Comparison of ENCODE assay signal across 1 cellular context in the genomic region with DNA sequence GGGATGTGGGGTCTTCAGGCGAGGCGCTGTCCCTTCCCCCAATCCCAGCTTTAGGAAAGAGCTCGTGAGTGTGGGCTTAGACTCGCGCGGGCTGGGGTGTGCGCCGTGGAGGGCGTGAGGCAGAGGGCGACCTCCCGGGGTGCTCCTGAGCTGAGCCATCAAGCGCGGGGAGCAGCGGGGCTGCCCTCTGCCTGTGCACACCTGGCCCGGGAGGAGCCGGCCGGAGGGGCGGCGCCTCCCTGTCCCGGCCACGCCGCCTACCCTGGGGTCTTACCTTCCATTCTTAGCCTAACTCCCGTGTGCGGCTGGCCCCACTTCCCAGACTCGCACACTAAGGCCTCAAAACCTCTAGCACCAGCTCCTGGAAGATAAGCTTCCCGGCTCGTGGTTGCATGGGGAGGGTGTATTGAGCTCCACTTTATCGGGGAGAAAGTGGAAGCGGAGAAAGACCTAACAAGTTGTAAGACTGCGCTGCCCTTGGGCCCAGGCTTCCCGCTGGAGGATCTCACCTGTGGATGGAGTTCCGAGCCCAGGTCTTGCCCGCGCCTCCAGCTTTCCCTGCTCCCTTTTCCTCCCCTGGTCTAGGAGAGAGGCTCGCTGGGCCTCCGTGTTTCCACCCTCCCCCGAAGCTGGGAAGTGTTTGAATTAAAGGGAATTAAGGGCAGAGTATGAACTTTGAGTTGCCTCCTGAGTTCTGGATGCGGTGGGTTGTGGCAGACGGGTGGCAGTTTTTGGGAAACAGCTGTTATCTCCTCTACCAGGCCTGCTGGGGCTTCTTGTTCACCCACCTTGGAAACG.
TF ChIP-seq lines count a peak whose summit lies in the region.

No MANE protein-coding gene starts in this region.

TF ChIP-seq in SK-N-SH treated with all-trans-retinoic acid at 6 μM for 48 hours, 23 proteins besides CTCF, POLR2A, EP300 and RAD21 (continued from another document):
- no peak for TF ChIP-seq CREB5 (CRISPR knock-in tag; IDR thresholded peaks at IDR 0.05; ENCODE audit: low read depth)
- TF ChIP-seq RARB (CRISPR knock-in tag; IDR thresholded peaks at IDR 0.05), result no peak
- TF ChIP-seq ZC3H10 (CRISPR knock-in tag; IDR thresholded peaks at IDR 0.05), result no peak
- no peak for TF ChIP-seq POU6F1 (CRISPR knock-in tag; IDR thresholded peaks at IDR 0.05; ENCODE audit: borderline replicate concordance, low read depth)
- no peak for TF ChIP-seq ESRRG (CRISPR knock-in tag; IDR thresholded peaks at IDR 0.05)
- TF ChIP-seq PPARA (CRISPR knock-in tag; IDR thresholded peaks at IDR 0.05; ENCODE audit: borderline replicate concordance), result no peak
- no peak for TF ChIP-seq TOX (CRISPR knock-in tag; IDR thresholded peaks at IDR 0.05; ENCODE audit: borderline replicate concordance)
- TF ChIP-seq TCF4 (CRISPR knock-in tag; IDR thresholded peaks at IDR 0.05; ENCODE audit: borderline replicate concordance), result no peak
- TF ChIP-seq BACH2 (CRISPR knock-in tag; IDR thresholded peaks at IDR 0.05; ENCODE audit: borderline replicate concordance), result no peak
- no peak for TF ChIP-seq ARNTL (CRISPR knock-in tag; IDR thresholded peaks at IDR 0.05; ENCODE audit: borderline replicate concordance, low read depth)
